In genomic region chr16:5004311-5004710, GRCh38 we compare ENCODE assay signal across 14 cellular contexts. TPM values are rescaled to one million over a fixed set of nuclear protein-coding genes. Genes with fewer than 3 reads are reported as not detected.
DNase-seq lines count a peak whose midpoint lies in the region; ATAC-seq, FAIRE-seq and TF ChIP-seq lines count a peak whose summit lies in the region.
"Had no signal": no experiment of that assay in that cellular context is flagged by ENCODE, and none has a peak within 500 bp of the region (broad histone marks: within the 10 kb centered on the region; RNA-seq: fewer than 3 reads in every experiment).

No MANE protein-coding gene starts in this region.

- H3K36me3 Mint-ChIP-seq in chondrocyte (ENCODE audit: low read depth): no peaks in the 10 kb centered on the region
- H3K36me3 Mint-ChIP-seq: CD4-positive, alpha-beta memory T cell had no signal

- peak; percentile 56 for DNase-seq in chondrocyte (ENCODE audit: low spot score)
- peak; percentile 23 for DNase-seq in kidney
- DNase-seq in aorta: peak; percentile 12 to 19
- DNase-seq in hepatic stellate cell (ENCODE audit: low spot score): no peak
- DNase-seq: BE2C; CD4-positive, alpha-beta memory T cell; DMS79; GOT3; H9 had no signal

- no peaks in the 10 kb centered on the region for H3K27me3 ChIP-seq in aorta (ENCODE audit: control insufficient read depth in 1 of 2, insufficient read depth in 2 of 2, low read length in 1 of 2)

- no peak overlapping the region for H3K4me3 Mint-ChIP-seq in chondrocyte (ENCODE audit: unreplicated experiment)
- H3K4me3 Mint-ChIP-seq: CD4-positive, alpha-beta memory T cell; H9 had no signal

- H3K4me3 ChIP-seq in kidney (ENCODE audit: low read length in 2 of 2) (no peak overlapping the region), aorta (ENCODE audit: low read length in 2 of 2) (no peak overlapping the region)
- H3K4me3 ChIP-seq: A549, GM12878 had no signal

- H3K9ac ChIP-seq in kidney (ENCODE audit: low read length in 2 of 2): no peak overlapping the region

- intact Hi-C loops in kidney (cut with DNase I) (no loop called here), aorta (cut with DNase I) (no loop called here)

- H3K36me3 ChIP-seq in kidney (ENCODE audit: control insufficient read depth in 1 of 2, insufficient read depth in 2 of 2, low read length in 2 of 2) (no peaks in the 10 kb centered on the region), aorta (ENCODE audit: control insufficient read depth in 1 of 2, insufficient read depth in 2 of 2, low read length in 1 of 2) (no peaks in the 10 kb centered on the region)
- H3K36me3 ChIP-seq: BE2C had no signal

- no peak for FAIRE-seq in kidney (lab: Jason Lieb, UNC)
- FAIRE-seq: A549, GM12878 had no signal

- TF ChIP-seq CTCF in chondrocyte (IDR thresholded peaks at IDR 0.05) (no peak), kidney (IDR thresholded peaks at IDR 0.05; ENCODE audit: borderline replicate concordance, extremely low read depth, insufficient read depth) (no peak)

- peak overlapping the region; percentile 42 for H3K27ac ChIP-seq in angular gyrus (ENCODE audit: low read depth, low read length)
- H3K27ac ChIP-seq in kidney (ENCODE audit: low read depth in 2 of 2, low read length in 2 of 2): no peak overlapping the region
- no peak overlapping the region for H3K27ac ChIP-seq in aorta (ENCODE audit: low read depth in 1 of 2, low read length in 2 of 2)
- H3K27ac ChIP-seq: A549, C4-2B had no signal

- no peaks in the 10 kb centered on the region for H3K4me1 Mint-ChIP-seq in chondrocyte (ENCODE audit: low read depth)
- H3K4me1 Mint-ChIP-seq: CD4-positive, alpha-beta memory T cell; H9 had no signal

- H3K4me1 ChIP-seq in kidney (ENCODE audit: control insufficient read depth in 1 of 2, insufficient read depth in 1 of 2, low read depth in 1 of 2, low read length in 2 of 2) (no peaks in the 10 kb centered on the region), aorta (ENCODE audit: control insufficient read depth in 1 of 2, insufficient read depth in 2 of 2, low read length in 2 of 2) (no peaks in the 10 kb centered on the region)
- H3K4me1 ChIP-seq: A549, BE2C had no signal

- no peak for ATAC-seq in aorta (ENCODE audit: low FRiP score)
- no peak for ATAC-seq in GM21723 (IDR thresholded peaks at IDR 0.05; ENCODE audit: unreplicated experiment)
- ATAC-seq: A549, GM12878 had no signal

- H3K27ac Mint-ChIP-seq in chondrocyte (ENCODE audit: unreplicated experiment): no peak overlapping the region
- H3K27ac Mint-ChIP-seq: CD4-positive, alpha-beta memory T cell had no signal

- H3K27me3 Mint-ChIP-seq in chondrocyte (ENCODE audit: low read depth): peaks cover 17% of the 10 kb centered on the region

- H3K9me3 ChIP-seq in kidney (ENCODE audit: control insufficient read depth in 1 of 2, low read length in 2 of 2): no peaks in the 10 kb centered on the region
- H3K9me3 ChIP-seq in aorta (ENCODE audit: control insufficient read depth, low read length): no peaks in the 10 kb centered on the region
- H3K9me3 ChIP-seq: A549, BE2C had no signal

- H3K9me3 Mint-ChIP-seq in chondrocyte (ENCODE audit: low read depth): no peaks in the 10 kb centered on the region
- H3K9me3 Mint-ChIP-seq: CD4-positive, alpha-beta memory T cell; H9 had no signal

- 75 to 82% methylated on average over 5 of the region's 5 CpGs for WGBS in aorta, 2 donors

RNA-seq across cellular contexts. Expression of gene NAGPA, which starts 29.4 kb away (rescaled TPM):
- 10.1 to 11.8 TPM (median 11.3 TPM) in 3 replicates for total RNA-seq in chondrocyte
- total RNA-seq in kidney: 13.8 TPM
- polyA plus RNA-seq in kidney (ENCODE audit: insufficient read depth, low read depth, low replicate concordance): 14.5 TPM
- total RNA-seq in aorta: 10 to 100 TPM in 1 of 2 donors, 1 to 10 TPM in 1; 5.4 to 10.9 TPM
- 1 to 10 TPM; 4.0 to 9.7 TPM for polyA plus RNA-seq in aorta

RNA-seq across cellular contexts. Expression of gene SEC14L5, which starts 46.2 kb away (rescaled TPM):
- total RNA-seq in chondrocyte: not detected in 3 replicates
- 0.16 TPM for total RNA-seq in kidney
- polyA plus RNA-seq in kidney (ENCODE audit: insufficient read depth, low read depth, low replicate concordance): 0.13 TPM
- under 1 TPM; 0.29 to 0.90 TPM for total RNA-seq in aorta
- polyA plus RNA-seq in aorta: under 1 TPM in 1 of 2 donors, not detected in 1; 0.26 TPM
- total RNA-seq: CD4-positive, alpha-beta memory T cell; GM12878 had no signal
- polyA plus RNA-seq: CD4-positive, alpha-beta memory T cell had no signal
